In genomic region chr5:159316519-159317383, GRCh38 we compare ENCODE assay signal across 8 cellular contexts. TPM values are rescaled to one million over a fixed set of nuclear protein-coding genes. Genes with fewer than 3 reads are reported as not detected.
DNase-seq lines count a peak whose midpoint lies in the region; ATAC-seq, FAIRE-seq and TF ChIP-seq lines count a peak whose summit lies in the region.

No MANE protein-coding gene starts in this region.

- peak; percentile 68 for TF ChIP-seq CTCF in D721Med (IDR thresholded peaks at IDR 0.05; ENCODE audit: insufficient read depth, missing control alignments)
- TF ChIP-seq CTCF in left ventricle myocardium inferior (IDR thresholded peaks at IDR 0.05; ENCODE audit: borderline replicate concordance), result peak; percentile 69

- no peaks in the 10 kb centered on the region for H3K36me3 Mint-ChIP-seq in activated T-cell treated with anti-CD3 and anti-CD28 coated beads, Interleukin-2, amount 50 U/mL, for 4 hours (ENCODE audit: insufficient read depth)

- H3K4me1 ChIP-seq in left ventricle myocardium inferior, result no peaks in the 10 kb centered on the region

- H3K27me3 Mint-ChIP-seq in activated T-cell treated with anti-CD3 and anti-CD28 coated beads, Interleukin-2, amount 50 U/mL, for 4 hours (ENCODE audit: low read depth), result peaks cover 5% of the 10 kb centered on the region

- no peaks in the 10 kb centered on the region for H3K4me1 Mint-ChIP-seq in activated T-cell treated with anti-CD3 and anti-CD28 coated beads, Interleukin-2, amount 50 U/mL, for 4 hours (ENCODE audit: low read depth)

- no peaks in the 10 kb centered on the region for H3K9me3 ChIP-seq in left ventricle myocardium inferior (replicated peaks)

- ATAC-seq in GM19452 (IDR thresholded peaks at IDR 0.05; ENCODE audit: unreplicated experiment), result peak; percentile 84
- ATAC-seq in activated T-cell treated with anti-CD3 and anti-CD28 coated beads, Interleukin-2, amount 50 U/mL, for 4 hours, result peak; percentile 52 to 63

- intact Hi-C loops in left ventricle myocardium inferior (cut with micrococcal nuclease), result no loop called here

- H3K27ac ChIP-seq in left ventricle myocardium inferior (replicated peaks), result no peak overlapping the region

- FAIRE-seq in D721Med (lab: Jason Lieb, UNC), result no peak

- H3K4me3 Mint-ChIP-seq in activated T-cell treated with anti-CD3 and anti-CD28 coated beads, Interleukin-2, amount 50 U/mL, for 4 hours, result no peak overlapping the region

- DNase-seq in D721Med (ENCODE audit: insufficient read length, low spot score), result no peak
- DNase-seq in NCI-H460 (ENCODE audit: extremely low read depth, low read depth), result peak; percentile 47
- DNase-seq in activated T-cell treated with anti-CD3 and anti-CD28 coated beads, Interleukin-2, amount 50 U/mL, for 4 hours, result peak; percentile 35
- no peak for DNase-seq in left ventricle myocardium inferior
- DNase-seq in stimulated activated CD4-positive, alpha-beta T cell treated with anti-CD3 and anti-CD28 coated beads, Interleukin-1b, Interleukin-23, amount 100 ng/mL, for 1 hour (ENCODE audit: low read depth in 2 of 2), result peak; percentile 7 to 11
- no peak for DNase-seq in cortex of kidney (lab: John Stamatoyannopoulos, UW)
- DNase-seq in OCI-M2 (lab: John Stamatoyannopoulos, UW; ENCODE audit: unreplicated experiment), result no peak

- peaks cover 22% of the 10 kb centered on the region for H3K27me3 ChIP-seq in left ventricle myocardium inferior (ENCODE audit: low read depth)

- H3K4me3 ChIP-seq in left ventricle myocardium inferior, result no peak overlapping the region

- H3K36me3 ChIP-seq in left ventricle myocardium inferior, result no peaks in the 10 kb centered on the region

- no peaks in the 10 kb centered on the region for H3K9me3 Mint-ChIP-seq in activated T-cell treated with anti-CD3 and anti-CD28 coated beads, Interleukin-2, amount 50 U/mL, for 4 hours

RNA-seq across cellular contexts. Expression of gene IL12B, which starts 13.5 kb away (rescaled TPM):
- not detected in 2 replicates for total RNA-seq in NCI-H460 (2014; rRNA removed; shearing (Covaris generic))
- not detected in 2 replicates for polyA plus RNA-seq in NCI-H460 (2014; cell fraction: nucleus; rRNA removed)
- not detected for total RNA-seq in activated T-cell treated with anti-CD3 and anti-CD28 coated beads, Interleukin-2, amount 50 U/mL, for 4 hours
- total RNA-seq in left ventricle myocardium inferior, result not detected

RNA-seq across cellular contexts. Expression of gene UBLCP1, which starts 53.7 kb away (rescaled TPM):
- total RNA-seq in NCI-H460 (2014; rRNA removed; shearing (Covaris generic)), result 55.6 and 56.1 TPM in 2 replicates
- polyA plus RNA-seq in NCI-H460 (2014; cell fraction: nucleus; rRNA removed), result 14.5 and 30.2 TPM in 2 replicates
- 10 to 100 TPM; 39.7 to 43.9 (median 42.7) TPM for total RNA-seq in activated T-cell treated with anti-CD3 and anti-CD28 coated beads, Interleukin-2, amount 50 U/mL, for 4 hours
- 15.9 TPM for total RNA-seq in left ventricle myocardium inferior

Comparison
In these comparisons a context has a peak if more than half of its experiments do, and no peak if none do; other contexts are left out.
1. DNase-seq: peak in NCI-H460 (single experiment), activated T-cell treated with anti-CD3 and anti-CD28 coated beads, Interleukin-2, amount 50 U/mL, for 4 hours (single experiment) and stimulated activated CD4-positive, alpha-beta T cell treated with anti-CD3 and anti-CD28 coated beads, Interleukin-1b, Interleukin-23, amount 100 ng/mL, for 1 hour (2 of 2); none in D721Med (single experiment), left ventricle myocardium inferior (single experiment), cortex of kidney (single experiment) and OCI-M2 (single experiment).